13 cellular contexts compared by ENCODE assay signal in genomic region chr2:228699400-228699799, GRCh38.
DNase-seq lines count a peak whose midpoint lies in the region; ATAC-seq and TF ChIP-seq lines count a peak whose summit lies in the region.
"Had no signal": no experiment of that assay in that cellular context is flagged by ENCODE, and none has a peak within 500 bp of the region (broad histone marks: within the 10 kb centered on the region; RNA-seq: fewer than 3 reads in every experiment).

No MANE protein-coding gene starts in this region.

- H3K9me3 ChIP-seq in AG04450 (ENCODE audit: control insufficient read depth, insufficient read depth, low read length) (no peaks in the 10 kb centered on the region), ovary (no peaks in the 10 kb centered on the region)
- H3K9me3 ChIP-seq: gastroesophageal sphincter had no signal

- no peak for TF ChIP-seq POLR2A in ovary (IDR thresholded peaks at IDR 0.05)

- 7 to 15% (median 8%) methylated on average over 5 of the region's 5 CpGs for WGBS in ovary, 3 donors

- TF ChIP-seq CTCF in AG04450 (IDR thresholded peaks at IDR 0.05; ENCODE audit: low read depth, low read length) (0 out of 2 replicates have a peak, but pooled peaks have one; percentile 14), brain microvascular endothelial cell (IDR thresholded peaks at IDR 0.05; ENCODE audit: low read depth, low read length, missing control alignments) (no peak), ovary (IDR thresholded peaks at IDR 0.05) (peak in 1 of 3 donors; percentile 34)

- no peaks in the 10 kb centered on the region for H3K27me3 ChIP-seq in AG04450 (ENCODE audit: control insufficient read depth, insufficient read depth, low read length)
- H3K27me3 ChIP-seq in brain microvascular endothelial cell (replicated peaks): no peaks in the 10 kb centered on the region
- H3K27me3 ChIP-seq in ovary: no peaks in the 10 kb centered on the region
- H3K27me3 ChIP-seq: gastroesophageal sphincter had no signal

- H3K36me3 ChIP-seq in brain microvascular endothelial cell (replicated peaks): no peaks in the 10 kb centered on the region
- no peaks in the 10 kb centered on the region for H3K36me3 ChIP-seq in ovary
- H3K36me3 ChIP-seq: gastroesophageal sphincter had no signal

- H3K4me1 ChIP-seq in ovary (ENCODE audit: insufficient read depth): no peaks in the 10 kb centered on the region
- H3K4me1 ChIP-seq: gastroesophageal sphincter had no signal

- H3K27ac ChIP-seq in AG04450 (ENCODE audit: low read depth, low read length) (no peak overlapping the region), brain microvascular endothelial cell (no peak overlapping the region), ovary (no peak overlapping the region)
- H3K27ac ChIP-seq: dorsolateral prefrontal cortex, gastroesophageal sphincter had no signal

- in situ Hi-C loops in brain microvascular endothelial cell (cut with HindIII; ENCODE audit: low pct_ligation_motif_present, low sequenced_read_pairs): no loop called here

- DNase-seq in AG04450 (ENCODE audit: low read depth, low spot score) (no peak), NCI-H1417 treated with DMSO at 0.1 percent for 48 hours (lab: John Stamatoyannopoulos, UW) (peak; percentile 37), brain microvascular endothelial cell (peak; percentile 35), iris pigment epithelial cell (ENCODE audit: low read depth) (peak; percentile 72), NOMO-1 treated with DMSO at 0.1 percent for 48 hours (lab: John Stamatoyannopoulos, UW; ENCODE audit: unreplicated experiment) (no peak), ovary (no peak)
- no peak for DNase-seq in stimulated activated naive CD8-positive, alpha-beta T cell treated with anti-CD3 and anti-CD28 coated beads, Interleukin-15, Interleukin-2, amounts not matched to agents 100 U/mL and 50 U/mL, for 24 hours
- DNase-seq: activated CD8-positive, alpha-beta memory T cell treated with anti-CD3 and anti-CD28 coated beads for 24 hours; activated naive CD4-positive, alpha-beta T cell treated with anti-CD3 and anti-CD28 coated beads, Interleukin-2, amount 50 U/mL, for 16 hours; dorsolateral prefrontal cortex; SHP77 had no signal

- POLR2A ChIA-PET in AG04450 (lab: Yijun Ruan, JAX): no interaction called here

- intact Hi-C loops in ovary (cut with DNase I): loop anchor here in 1 of 4 donors (5.0 kb wide), 1 partner anchor 573 kb away; the partner anchor contains the start of gene PID1

- TF ChIP-seq EP300 in ovary (IDR thresholded peaks at IDR 0.05): no peak

- CTCF ChIA-PET in AG04450 (lab: Charles Lee): interaction anchor here (0.6 to 1.8 kb wide), 4 partner anchors 573 to 1054 kb away, joined by 3 to 16 read pairs (median 4); no protein-coding TSS in a partner anchor

- no peak overlapping the region for H3K4me3 ChIP-seq in AG04450 (ENCODE audit: low read depth, low read length)
- no peak overlapping the region for H3K4me3 ChIP-seq in brain microvascular endothelial cell (ENCODE audit: low read depth, low read length)
- H3K4me3 ChIP-seq in ovary: no peak overlapping the region
- H3K4me3 ChIP-seq: dorsolateral prefrontal cortex, gastroesophageal sphincter had no signal

- ATAC-seq in stimulated activated naive CD8-positive, alpha-beta T cell treated with anti-CD3 and anti-CD28 coated beads, Interleukin-15, Interleukin-2, amounts not matched to agents 100 U/mL and 50 U/mL, for 24 hours: no peak
- no peak for ATAC-seq in GM21619 (IDR thresholded peaks at IDR 0.05; ENCODE audit: unreplicated experiment)
- ATAC-seq: gastroesophageal sphincter had no signal

Comparison
In these comparisons a context has a peak if more than half of its experiments do, and no peak if none do; other contexts are left out.
1. DNase-seq: peak in NCI-H1417 treated with DMSO at 0.1 percent for 48 hours (single experiment), brain microvascular endothelial cell (single experiment) and iris pigment epithelial cell (single experiment); none in AG04450 (single experiment), NOMO-1 treated with DMSO at 0.1 percent for 48 hours (single experiment), ovary (0 of 5) and stimulated activated naive CD8-positive, alpha-beta T cell treated with anti-CD3 and anti-CD28 coated beads, Interleukin-15, Interleukin-2, amounts not matched to agents 100 U/mL and 50 U/mL, for 24 hours (single experiment).